Comparison of ENCODE assay signal across 8 cellular contexts in the genomic region with DNA sequence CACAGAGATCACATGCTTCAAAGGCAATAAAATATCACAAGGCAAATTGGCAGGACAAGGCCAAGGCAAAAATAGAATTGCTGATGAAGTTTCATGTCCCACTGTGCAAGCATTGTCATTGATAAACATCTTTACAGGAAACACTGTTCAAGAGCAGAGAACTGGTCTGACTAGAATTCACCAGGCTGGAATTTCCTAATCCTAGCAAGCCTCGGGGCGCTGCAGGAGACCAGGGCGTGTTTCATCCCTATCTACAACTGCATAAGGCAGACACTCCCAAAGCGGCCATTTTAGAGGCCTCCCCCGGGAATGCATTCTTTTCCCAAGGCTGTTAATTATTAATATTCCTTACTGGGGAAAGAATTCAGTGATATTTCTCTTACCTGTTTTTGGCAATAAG.
DNase-seq lines count a peak whose midpoint lies in the region; ATAC-seq, FAIRE-seq and TF ChIP-seq lines count a peak whose summit lies in the region.
"Not testable (repeated sequence)": the region's sequence is repeated elsewhere in the genome, so short reads cannot be mapped to it uniquely, and the experiment has no call there.

No MANE protein-coding gene starts in this region.

- not testable (repeated sequence) for H4K20me1 ChIP-seq in DND-41 (ENCODE audit: insufficient read depth, low read length); OCI-LY7 (ENCODE audit: insufficient read depth, low read length)

- H3K9ac ChIP-seq in DND-41 (ENCODE audit: low read depth, low read length), result not testable (repeated sequence)

- H3K27me3 Mint-ChIP-seq in Caco-2 (ENCODE audit: insufficient read depth, unreplicated experiment); WTC11 (ENCODE audit: low read depth); glutamatergic neuron (ENCODE audit: unreplicated experiment): not testable (repeated sequence)

- H3K79me2 ChIP-seq in DND-41 (ENCODE audit: insufficient read depth, low read length); OCI-LY7 (ENCODE audit: insufficient read depth, low read depth, low read length): not testable (repeated sequence)

- not testable (repeated sequence) for H3K36me3 ChIP-seq in Caco-2 (ENCODE audit: control insufficient read depth, insufficient read depth, low read length); DND-41 (ENCODE audit: insufficient read depth, low read length); OCI-LY7 (ENCODE audit: insufficient read depth, low read length); bronchial epithelial cell (ENCODE audit: control insufficient read depth, insufficient read depth, low read length); testis (ENCODE audit: low read depth, missing control alignments)

- not testable (repeated sequence) for H3K27ac ChIP-seq in DND-41 (ENCODE audit: low read length); OCI-LY7 (ENCODE audit: low read depth, low read length, poor library complexity, severe bottlenecking); testis

- not testable (repeated sequence) for H3K9me2 ChIP-seq in OCI-LY7 (ENCODE audit: insufficient read depth, low read length)

- CTCF ChIA-PET in Caco-2 (lab: Charles Lee); OCI-LY7 (lab: Charles Lee; ENCODE audit: unreplicated experiment); WTC11 (lab: Charles Lee): not testable (repeated sequence)

- not testable (repeated sequence) for TF ChIP-seq CTCF in Caco-2 (IDR thresholded peaks at IDR 0.05; ENCODE audit: insufficient read depth in 1 of 2, low read depth in 1 of 2, low read length in 1 of 2, severe bottlenecking in 1 of 2, unreplicated experiment in 1 of 2); DND-41 (IDR thresholded peaks at IDR 0.05; ENCODE audit: borderline replicate concordance, extremely low read depth, low read length, poor library complexity, severe bottlenecking); OCI-LY7 (conservative IDR thresholded peaks at IDR 0.05; ENCODE audit: low read length); WTC11 (IDR thresholded peaks at IDR 0.05); bronchial epithelial cell (IDR thresholded peaks at IDR 0.05; ENCODE audit: insufficient read depth, low read length, severe bottlenecking); glutamatergic neuron (IDR thresholded peaks at IDR 0.05; ENCODE audit: partially characterized antibody, unreplicated experiment); testis (IDR thresholded peaks at IDR 0.05)

- not testable (repeated sequence) for H3K36me3 Mint-ChIP-seq in Caco-2 (ENCODE audit: insufficient read depth, unreplicated experiment); glutamatergic neuron (ENCODE audit: unreplicated experiment)
- H3K36me3 Mint-ChIP-seq in WTC11, result peaks cover 54% of the 10 kb centered on the region

- H3K4me3 ChIP-seq in Caco-2 (ENCODE audit: low read depth, low read length); DND-41 (ENCODE audit: low read depth in 1 of 2, low read length in 2 of 2); OCI-LY7 (ENCODE audit: low read depth, low read length, poor library complexity, severe bottlenecking); bronchial epithelial cell (ENCODE audit: low read depth, low read length); testis: not testable (repeated sequence)

- TF ChIP-seq POLR2A in testis (IDR thresholded peaks at IDR 0.05), result not testable (repeated sequence)

- 81 to 86% methylated on average over 5 of the region's 5 CpGs for WGBS in testis, 2 donors

- H3K4me2 ChIP-seq in DND-41 (ENCODE audit: insufficient read depth, low read length); OCI-LY7 (ENCODE audit: low read length): not testable (repeated sequence)

- not testable (repeated sequence) for H3K4me3 Mint-ChIP-seq in Caco-2 (ENCODE audit: unreplicated experiment); WTC11; glutamatergic neuron (ENCODE audit: unreplicated experiment)

- not testable (repeated sequence) for H2AFZ ChIP-seq in DND-41 (ENCODE audit: low read depth, low read length); OCI-LY7 (ENCODE audit: low read length)

- H3K27me3 ChIP-seq in Caco-2 (replicated peaks; ENCODE audit: control insufficient read depth, insufficient read depth, low read length); DND-41 (ENCODE audit: insufficient read depth, low read length, poor library complexity); bronchial epithelial cell (ENCODE audit: control insufficient read depth, insufficient read depth, low read length); testis: not testable (repeated sequence)

- DNase-seq in Caco-2, result peak; percentile 53 to 65
- peak; percentile 6 for DNase-seq in DND-41
- peak; percentile 1 for DNase-seq in HK-2 (ENCODE audit: unreplicated experiment)
- DNase-seq in OCI-LY7 (ENCODE audit: low spot score), result peak; percentile 1
- peak; percentile 31 for DNase-seq in WTC11 (ENCODE audit: low spot score)
- DNase-seq in bronchial epithelial cell (ENCODE audit: low read depth), result peak; percentile 20
- DNase-seq in glutamatergic neuron, result peak; percentile 26
- DNase-seq in testis, result peak; percentile 14

- not testable (repeated sequence) for H3K4me1 Mint-ChIP-seq in Caco-2 (ENCODE audit: low read depth, unreplicated experiment); glutamatergic neuron (ENCODE audit: low read depth, unreplicated experiment)
- H3K4me1 Mint-ChIP-seq in WTC11, result peaks cover 11% of the 10 kb centered on the region

- not testable (repeated sequence) for H3K4me1 ChIP-seq in Caco-2; DND-41 (ENCODE audit: insufficient read depth, low read length); OCI-LY7 (ENCODE audit: insufficient read depth, low read length, poor library complexity, severe bottlenecking); testis

- H3K9me3 ChIP-seq in Caco-2, result peaks cover 25% of the 10 kb centered on the region
- H3K9me3 ChIP-seq in DND-41 (ENCODE audit: insufficient read depth, low read length, severe bottlenecking); OCI-LY7 (ENCODE audit: low read length); testis: not testable (repeated sequence)

- peaks cover 54% of the 10 kb centered on the region for H3K9me3 Mint-ChIP-seq in Caco-2 (ENCODE audit: unreplicated experiment)
- H3K9me3 Mint-ChIP-seq in WTC11, result peaks cover 73% of the 10 kb centered on the region
- H3K9me3 Mint-ChIP-seq in glutamatergic neuron (ENCODE audit: unreplicated experiment), result not testable (repeated sequence)

- not testable (repeated sequence) for BruUV-seq in Caco-2 (replicated peaks; lab: Mats Ljungman, UMichigan); OCI-LY7 (replicated peaks; lab: Mats Ljungman, UMichigan)

- not testable (repeated sequence) for H3K27ac Mint-ChIP-seq in Caco-2 (ENCODE audit: unreplicated experiment); glutamatergic neuron (ENCODE audit: unreplicated experiment)
- 0 out of 2 replicates have a peak overlapping the region, but pooled peaks have one; percentile 23 for H3K27ac Mint-ChIP-seq in WTC11

- not testable (repeated sequence) for FAIRE-seq in bronchial epithelial cell (lab: Jason Lieb, UNC)

- intact Hi-C loops in Caco-2 (cut with micrococcal nuclease; ENCODE audit: unreplicated experiment); OCI-LY7 (cut with micrococcal nuclease; ENCODE audit: unreplicated experiment); testis (cut with DNase I; ENCODE audit: low total_unique reads): not testable (repeated sequence)

- ATAC-seq in DND-41 (ENCODE audit: insufficient read depth, low read depth); WTC11: not testable (repeated sequence)

- POLR2A ChIA-PET in Caco-2 (lab: Charles Lee); OCI-LY7 (lab: Charles Lee); WTC11 (lab: Charles Lee): not testable (repeated sequence)

Comparison
In these comparisons a context has a peak if more than half of its experiments do, and no peak if none do; other contexts are left out.
1. DNase-seq: peak in every context shown above with its lines; median percentile 59 in Caco-2; 31 in WTC11; 26 in glutamatergic neuron; 20 in bronchial epithelial cell; 14 in testis; 6 in DND-41; 1 in HK-2; 1 in OCI-LY7.